ENCODE assay signal across 33 cellular contexts in the genomic region with DNA sequence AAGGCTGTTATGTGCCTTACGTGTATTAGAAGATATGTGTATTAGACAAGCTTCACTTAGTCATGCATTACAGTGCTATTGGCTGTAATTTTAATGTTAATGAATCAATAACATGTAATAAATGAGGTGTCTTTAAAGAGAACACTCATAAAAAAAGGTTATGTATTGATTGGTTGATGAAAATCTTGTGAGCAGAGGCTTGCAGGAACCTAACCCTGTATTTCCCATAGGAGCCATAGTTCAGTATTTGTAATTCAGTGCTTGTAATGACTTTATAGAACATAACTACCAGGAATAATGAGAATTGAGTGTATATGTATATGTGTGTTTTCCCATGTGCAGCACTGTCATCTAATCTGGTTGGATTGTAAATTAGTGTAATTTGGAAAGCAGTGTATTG. TPM values are rescaled to one million over a fixed set of nuclear protein-coding genes. Genes with fewer than 3 reads are reported as not detected.
A peak's percentile ranks its signal among the peaks of the same experiment; 100 is the strongest.
DNase-seq lines count a peak whose midpoint lies in the region; FAIRE-seq and TF ChIP-seq lines count a peak whose summit lies in the region.
"Had no signal": no experiment of that assay in that cellular context is flagged by ENCODE, and none has a peak within 500 bp of the region (broad histone marks: within the 10 kb centered on the region; RNA-seq: fewer than 3 reads in every experiment).

No MANE protein-coding gene starts in this region.

- H3K27me3 Mint-ChIP-seq in mesothelial cell of epicardium (ENCODE audit: low read depth), result peaks cover 18% of the 10 kb centered on the region

- H3K4me1 Mint-ChIP-seq in mesothelial cell of epicardium, result peaks cover 3% of the 10 kb centered on the region
- H3K4me1 Mint-ChIP-seq: B cell; CD14-positive monocyte; CD4-positive, alpha-beta memory T cell; CD4-positive, CD25-positive, alpha-beta regulatory T cell; CD8-positive, alpha-beta memory T cell had no signal

- no peak overlapping the region for H3K14ac ChIP-seq in H1 (ENCODE audit: insufficient read length)

- H4K20me1 ChIP-seq in H1 (replicated peaks in 1 of 2; ENCODE audit: control insufficient read depth in 1 of 2, insufficient read depth in 2 of 2, low read length in 2 of 2), result no peaks in the 10 kb centered on the region
- H4K20me1 ChIP-seq: BLaER1; BLaER1 treated with 17β-estradiol and CSF1 and Interleukin-3, amounts not matched to agents 10 nM and 100 nM had no signal

- no peak overlapping the region for H2BK120ac ChIP-seq in H1 (replicated peaks; ENCODE audit: low read depth, low read length)

- no peak overlapping the region for H3K27ac Mint-ChIP-seq in mesothelial cell of epicardium
- H3K27ac Mint-ChIP-seq: B cell; CD14-positive monocyte; CD4-positive, alpha-beta memory T cell; CD4-positive, alpha-beta T cell; CD4-positive, CD25-positive, alpha-beta regulatory T cell; CD8-positive, alpha-beta memory T cell; CD8-positive, alpha-beta T cell had no signal

- no peak overlapping the region for H2BK12ac ChIP-seq in H1 (ENCODE audit: low read depth, low read length)

- TF ChIP-seq CTCF in HEK293 (tag by site-specific recombination; IDR thresholded peaks at IDR 0.05) (no peak), H1 (IDR thresholded peaks at IDR 0.05; ENCODE audit: control extremely low read depth in 1 of 3, insufficient read depth in 1 of 3, low read depth in 1 of 3, low read length in 3 of 3) (no peak), mesothelial cell of epicardium (IDR thresholded peaks at IDR 0.05; ENCODE audit: unreplicated experiment) (no peak)

- no peaks in the 10 kb centered on the region for H3K9me3 ChIP-seq in HEK293 (ENCODE audit: control insufficient read depth, insufficient read depth, low read depth, low read length)
- peaks cover 0 to 6% of the 10 kb centered on the region in 2 experiments; a peak in 1 of 4 replicates for H3K9me3 ChIP-seq in H1 (ENCODE audit: insufficient read depth in 2 of 2, low read depth in 1 of 2, low read length in 1 of 2)
- H3K9me3 ChIP-seq: A549, BE2C had no signal

- no peak overlapping the region for H3K4me3 ChIP-seq in HEK293 (ENCODE audit: low read depth, low read length)
- H3K4me3 ChIP-seq in H1 (ENCODE audit: extremely low read depth in 1 of 4, insufficient read depth in 2 of 4, low read depth in 3 of 4, low read length in 4 of 4), result no peak overlapping the region
- H3K4me3 ChIP-seq: A549; BLaER1; BLaER1 treated with 17β-estradiol and CSF1 and Interleukin-3, amounts not matched to agents 10 nM and 100 nM had no signal

- POLR2A ChIA-PET in HEK293 (lab: Yijun Ruan, JAX), result no interaction called here
- POLR2A ChIA-PET in H1 (lab: Charles Lee; ENCODE audit: partially characterized antibody), result no interaction called here

- H3K4me1 ChIP-seq in HEK293 (ENCODE audit: control insufficient read depth, insufficient read depth, low read length) (peaks cover 5% of the 10 kb centered on the region; the same call in 1 of the 2 replicates), H1 (replicated peaks in 1 of 4; ENCODE audit: control insufficient read depth in 3 of 4, insufficient read depth in 4 of 4, low read length in 3 of 4) (peaks cover 2 to 14% (median 11%) of the 10 kb centered on the region in 4 experiments)
- H3K4me1 ChIP-seq: BE2C, BLaER1 had no signal

- H2AFZ ChIP-seq in H1 (ENCODE audit: low read length), result no peak overlapping the region

- no peak overlapping the region for H3K27ac ChIP-seq in HEK293 (ENCODE audit: extremely low read depth, low read depth, low read length)
- no peak overlapping the region for H3K27ac ChIP-seq in H1 (ENCODE audit: low read depth, low read length)
- H3K27ac ChIP-seq: 22Rv1; A549; BLaER1; BLaER1 treated with 17β-estradiol and CSF1 and Interleukin-3, amounts not matched to agents 10 nM and 100 nM; C4-2B had no signal

- H3K9me3 Mint-ChIP-seq in mesothelial cell of epicardium, result peaks cover 4% of the 10 kb centered on the region
- H3K9me3 Mint-ChIP-seq: CD4-positive, alpha-beta memory T cell; CD4-positive, alpha-beta T cell; CD4-positive, CD25-positive, alpha-beta regulatory T cell; CD8-positive, alpha-beta memory T cell; CD8-positive, alpha-beta T cell had no signal

- H3K23ac ChIP-seq in H1 (ENCODE audit: insufficient read length), result no peak overlapping the region

- H3K36me3 Mint-ChIP-seq in mesothelial cell of epicardium, result no peaks in the 10 kb centered on the region
- H3K36me3 Mint-ChIP-seq: CD14-positive monocyte; CD4-positive, alpha-beta memory T cell; CD4-positive, CD25-positive, alpha-beta regulatory T cell; CD8-positive, alpha-beta memory T cell; CD8-positive, alpha-beta T cell had no signal

- no peak overlapping the region for H3K4me3 Mint-ChIP-seq in mesothelial cell of epicardium
- H3K4me3 Mint-ChIP-seq: B cell; CD14-positive monocyte; CD4-positive, alpha-beta memory T cell; CD4-positive, alpha-beta T cell; CD4-positive, CD25-positive, alpha-beta regulatory T cell; CD8-positive, alpha-beta memory T cell; CD8-positive, alpha-beta T cell had no signal

- no peaks in the 10 kb centered on the region for H3K79me2 ChIP-seq in H1 (ENCODE audit: control insufficient read depth in 1 of 2, insufficient read depth in 2 of 2, low read length in 2 of 2)

- no peak overlapping the region for H4K91ac ChIP-seq in H1 (replicated peaks; ENCODE audit: insufficient read length, low read length)

- WGBS in H1 (ENCODE audit: extremely low coverage in 1 of 2, insufficient coverage in 1 of 2, insufficient read length in 1 of 2, insufficient replicate concordance in 2 of 2, low coverage in 1 of 2, low lambda C conversion rate in 2 of 2, missing lambda C conversion rate in 1 of 2), 2 experiments, result 96% methylated on average over 1 of the region's 1 CpG; no CpG with 5 or more reads in 1 of the 2 experiments

- H3K9ac ChIP-seq in H1 (replicated peaks in 1 of 4; ENCODE audit: extremely low read depth in 1 of 4, low read depth in 3 of 4, low read length in 3 of 4), result no peak overlapping the region
- H3K9ac ChIP-seq: BLaER1; BLaER1 treated with 17β-estradiol and CSF1 and Interleukin-3, amounts not matched to agents 10 nM and 100 nM had no signal

- 0 out of 2 replicates have a peak overlapping the region, but pooled peaks have one; percentile 20 for H2AK5ac ChIP-seq in H1 (ENCODE audit: low read depth, low read length)

- no peak for TF ChIP-seq RAD21 in H1 (IDR thresholded peaks at IDR 0.05 in 1 of 2, conservative IDR thresholded peaks at IDR 0.05 in 1 of 2; ENCODE audit: low read depth in 2 of 2, low read length in 2 of 2)

- no peaks in the 10 kb centered on the region for H3K79me1 ChIP-seq in H1 (ENCODE audit: low read depth, low read length)

- no peak overlapping the region for H4K5ac ChIP-seq in H1 (ENCODE audit: insufficient read length, low read depth, low read length)

- H2BK5ac ChIP-seq in H1 (ENCODE audit: low read depth, low read length), result no peak overlapping the region

- H2BK15ac ChIP-seq in H1 (ENCODE audit: low read length), result no peak overlapping the region

- no peak overlapping the region for H2BK20ac ChIP-seq in H1 (ENCODE audit: low read length)

- no peak overlapping the region for H3K4me2 ChIP-seq in H1 (ENCODE audit: insufficient read depth in 1 of 2, low read depth in 2 of 2, low read length in 2 of 2)
- H3K4me2 ChIP-seq: A549; BLaER1; BLaER1 treated with 17β-estradiol and CSF1 and Interleukin-3, amounts not matched to agents 10 nM and 100 nM had no signal

- no peak for TF ChIP-seq EP300 in H1 (IDR thresholded peaks at IDR 0.05; ENCODE audit: borderline replicate concordance in 1 of 2, low read depth in 2 of 2, low read length in 2 of 2)

- CTCF ChIA-PET in HEK293 (lab: Yijun Ruan, JAX), result no interaction called here
- CTCF ChIA-PET in H1 (lab: Charles Lee; ENCODE audit: partially characterized antibody), result interaction anchor here (0.9 kb wide), 1 partner anchor 22 kb away, joined by 3 read pairs; no protein-coding TSS in a partner anchor

- no peak overlapping the region for H3K56ac ChIP-seq in H1 (replicated peaks; ENCODE audit: insufficient read length, low read depth, low read length)

- H3K36me3 ChIP-seq in HEK293 (ENCODE audit: control insufficient read depth in 2 of 2, insufficient read depth in 1 of 2, low read length in 2 of 2) (no peaks in the 10 kb centered on the region), H1 (ENCODE audit: control insufficient read depth in 2 of 4, insufficient read depth in 4 of 4, low read length in 3 of 4) (no peaks in the 10 kb centered on the region)
- H3K36me3 ChIP-seq: BE2C; BLaER1; BLaER1 treated with 17β-estradiol and CSF1 and Interleukin-3, amounts not matched to agents 10 nM and 100 nM had no signal

- FAIRE-seq in H1 (lab: Jason Lieb, UNC), result no peak
- FAIRE-seq: A204.1, A549, D721Med had no signal

- H3K18ac ChIP-seq in H1 (ENCODE audit: extremely low read depth, low read length), result no peak overlapping the region

- H4K8ac ChIP-seq in H1 (ENCODE audit: extremely low read depth, insufficient read depth, low read length), result no peak overlapping the region

- no peaks in the 10 kb centered on the region for H3K23me2 ChIP-seq in H1 (ENCODE audit: low read depth, low read length)

- no peak overlapping the region for H3K4ac ChIP-seq in H1 (replicated peaks; ENCODE audit: insufficient read length, low read depth, low read length)

- DNase-seq in H1 (ENCODE audit: low read depth in 1 of 2, low spot score in 2 of 2) (no peak), mesothelial cell of epicardium (ENCODE audit: low spot score in 2 of 2, unreplicated experiment in 2 of 2) (no peak), DMS53 treated with DMSO at 0.1 percent for 48 hours (lab: John Stamatoyannopoulos, UW; ENCODE audit: unreplicated experiment) (no peak)
- DNase-seq: 8988T; ACHN; AML-193; BE2C; C1 segment of cervical spinal cord; Caco-2; Calu3; CD4-positive, alpha-beta memory T cell; CD4-positive, alpha-beta T cell; CD4-positive, CD25-positive, alpha-beta regulatory T cell; CD8-positive, alpha-beta memory T cell; CD8-positive, alpha-beta T cell; COR-L47; DMS 273 treated with DMSO at 0.1 percent for 48 hours; DMS153; DMS53; DMS79; DMS79 treated with DMSO at 0.1 percent for 48 hours; DND-41; EL had no signal

- no peaks in the 10 kb centered on the region for H3K27me3 ChIP-seq in H1 (replicated peaks in 1 of 4; ENCODE audit: control insufficient read depth in 3 of 4, extremely low read depth in 1 of 4, insufficient read depth in 3 of 4, low read length in 3 of 4)
- H3K27me3 ChIP-seq: BE2C; BLaER1; BLaER1 treated with 17β-estradiol and CSF1 and Interleukin-3, amounts not matched to agents 10 nM and 100 nM had no signal

- no peak for TF ChIP-seq POLR2A in H1 (IDR thresholded peaks at IDR 0.05; ENCODE audit: control extremely low read depth in 1 of 2, low read depth in 2 of 2, low read length in 2 of 2)

RNA-seq across cellular contexts. Expression of a gene that starts 33.2 kb away (rescaled TPM):
- total RNA-seq in H1 (2021; fragmentation: NEBNext Ultra II Directional; extraction: Animal tissue kit (Norgen Biotek cat#: 25700)), result 96.1 and 96.3 TPM in 2 replicates
- 30.6 and 44.4 TPM in 2 replicates for polyA plus RNA-seq in H1 (2011; rRNA removed)
- polyA plus RNA-seq in H1 (2011; cell fraction: cytosol; rRNA removed), result 41.2 TPM
- polyA plus RNA-seq in H1 (2011; cell fraction: nucleus; rRNA removed), result 20.6 TPM
- 45.5 to 71.2 TPM (median 55.4 TPM) in 4 replicates for polyA plus RNA-seq in H1 (2012, experiment 1 of 2)
- polyA plus RNA-seq in H1 (2012, experiment 2 of 2), result 11.8 TPM
- 45.9 TPM for polyA plus RNA-seq in H1 (2013, experiment 1 of 2)
- polyA plus RNA-seq in H1 (2013, experiment 2 of 2), result 49.5 TPM
- 50.1 and 67.4 TPM in 2 replicates for polyA minus RNA-seq in H1 (2011; rRNA and poly(A)+ RNA removed)
- polyA minus RNA-seq in H1 (2011; cell fraction: cytosol; rRNA and poly(A)+ RNA removed), result 44.2 TPM
- polyA minus RNA-seq in H1 (2011; cell fraction: nucleus; rRNA and poly(A)+ RNA removed), result 54.5 TPM
- total RNA-seq in mesothelial cell of epicardium, result 60.4 to 63.4 TPM (median 63.1 TPM) in 3 replicates

RNA-seq across cellular contexts. Expression of a gene that starts 52.0 kb away (rescaled TPM):
- 99.3 and 117 TPM in 2 replicates for total RNA-seq in H1 (2021; fragmentation: NEBNext Ultra II Directional; extraction: Animal tissue kit (Norgen Biotek cat#: 25700))
- polyA plus RNA-seq in H1 (2011; rRNA removed), result 12.2 and 24.4 TPM in 2 replicates
- 28.9 TPM for polyA plus RNA-seq in H1 (2011; cell fraction: cytosol; rRNA removed)
- 9.9 TPM for polyA plus RNA-seq in H1 (2011; cell fraction: nucleus; rRNA removed)
- polyA plus RNA-seq in H1 (2012, experiment 1 of 2), result 38.2 to 75.3 TPM (median 47.9 TPM) in 4 replicates
- 9.8 TPM for polyA plus RNA-seq in H1 (2012, experiment 2 of 2)
- polyA plus RNA-seq in H1 (2013, experiment 1 of 2), result 178 TPM
- polyA plus RNA-seq in H1 (2013, experiment 2 of 2), result 171 TPM
- 14.6 and 16.2 TPM in 2 replicates for polyA minus RNA-seq in H1 (2011; rRNA and poly(A)+ RNA removed)
- polyA minus RNA-seq in H1 (2011; cell fraction: cytosol; rRNA and poly(A)+ RNA removed), result 16.1 TPM
- polyA minus RNA-seq in H1 (2011; cell fraction: nucleus; rRNA and poly(A)+ RNA removed), result 21.0 TPM
- total RNA-seq in mesothelial cell of epicardium, result 46.6 to 54.2 TPM (median 50.7 TPM) in 3 replicates
